ENCODE assay signal across 9 cellular contexts in the genomic region with DNA sequence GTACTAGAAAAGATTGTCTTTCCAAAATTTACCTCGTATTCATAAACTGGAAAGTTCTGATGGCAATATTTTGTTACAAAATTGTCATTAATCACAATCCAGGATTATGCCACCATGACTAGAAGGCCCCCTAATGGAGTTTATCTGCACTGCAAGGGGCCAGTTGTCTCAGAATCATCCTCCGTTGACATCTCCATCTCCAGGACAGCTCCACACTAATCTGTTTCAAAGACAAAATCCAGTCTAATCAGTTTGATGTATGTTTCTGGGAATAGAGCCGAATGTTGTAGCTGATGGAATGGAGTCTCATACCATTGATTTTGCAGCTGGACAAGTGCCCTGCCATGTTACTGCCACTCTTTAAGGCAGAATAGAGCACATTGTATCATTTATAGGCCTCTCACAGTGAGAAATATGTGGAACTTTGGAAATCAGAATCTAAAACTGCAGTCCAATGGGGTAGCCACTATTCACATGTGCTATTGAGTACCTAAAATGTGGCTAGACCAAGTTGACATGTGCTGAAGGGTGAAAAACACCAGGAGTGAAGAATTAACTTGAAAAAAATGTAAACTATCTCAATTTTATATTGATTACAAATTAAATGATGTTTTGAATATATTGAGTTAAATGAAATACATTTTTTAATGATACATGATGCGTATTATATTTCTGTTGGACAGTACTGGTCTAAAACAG. TPM values are rescaled to one million over a fixed set of nuclear protein-coding genes. Genes with fewer than 3 reads are reported as not detected.
A peak's percentile ranks its signal among the peaks of the same experiment; 100 is the strongest.
DNase-seq lines count a peak whose midpoint lies in the region; ATAC-seq and TF ChIP-seq lines count a peak whose summit lies in the region.
"Had no signal": no experiment of that assay in that cellular context is flagged by ENCODE, and none has a peak within 500 bp of the region (broad histone marks: within the 10 kb centered on the region; RNA-seq: fewer than 3 reads in every experiment).

No MANE protein-coding gene starts in this region.

- CTCF ChIA-PET in CD4-positive, alpha-beta T cell (lab: Charles Lee), result interaction anchor here (0.7 to 0.9 kb wide), 2 partner anchors 15 to 194 kb away, joined by 3 to 4 read pairs; no protein-coding TSS in a partner anchor
- CTCF ChIA-PET in activated naive CD4-positive, alpha-beta T cell treated with anti-CD3 and anti-CD28 coated beads, Interleukin-2, amount 10 ng/mL, durations not matched to agents 7 days and 5 days (lab: Charles Lee), result interaction anchor here (0.9 to 2.1 kb wide), 8 partner anchors 8 to 302 kb away, joined by 3 to 12 read pairs (median 4); no protein-coding TSS in a partner anchor

- intact Hi-C loops in CD4-positive, alpha-beta T cell (cut with DNase I, micrococcal nuclease), result no loop called here

- POLR2A ChIA-PET in CD4-positive, alpha-beta T cell (lab: Charles Lee), result no interaction called here

- peak in 2 of 10 experiments; percentile 4 to 9 for DNase-seq in CD4-positive, alpha-beta T cell
- DNase-seq in HT-29 (ENCODE audit: low spot score) (peak; percentile 19), memory B cell (ENCODE audit: low spot score in 2 of 2) (peak; percentile 20 to 23), MV-4-11 (lab: John Stamatoyannopoulos, UW) (no peak), NCI-H2081 (lab: John Stamatoyannopoulos, UW) (no peak), GM19238 (ENCODE audit: insufficient read length, low spot score) (no peak)
- DNase-seq in activated naive CD4-positive, alpha-beta T cell treated with anti-CD3 and anti-CD28 coated beads, Interleukin-2, amount 10 ng/mL, durations not matched to agents 7 days and 5 days, result peak; percentile 35
- DNase-seq: stimulated activated naive B cell treated with anti-CD40 and anti-IgM and Interleukin-4, amounts not matched to agents 10 μg/mL and 1 μg/mL and 100 μg/mL, for 72 hours had no signal

- H3K27ac Mint-ChIP-seq in CD4-positive, alpha-beta T cell, result no peak overlapping the region
- H3K27ac Mint-ChIP-seq in activated naive CD4-positive, alpha-beta T cell treated with anti-CD3 and anti-CD28 coated beads, Interleukin-2, amount 10 ng/mL, durations not matched to agents 7 days and 5 days, result no peak overlapping the region
- no peak overlapping the region for H3K27ac Mint-ChIP-seq in memory B cell
- H3K27ac Mint-ChIP-seq: stimulated activated naive B cell treated with anti-CD40 and anti-IgM and Interleukin-4, amounts not matched to agents 10 μg/mL and 1 μg/mL and 100 μg/mL, for 72 hours had no signal

- H3K27me3 ChIP-seq in CD4-positive, alpha-beta T cell (ENCODE audit: control insufficient read depth, insufficient read depth, low read length), result no peaks in the 10 kb centered on the region

- peaks cover 18% of the 10 kb centered on the region for H3K4me1 Mint-ChIP-seq in CD4-positive, alpha-beta T cell (ENCODE audit: low read depth)
- peaks cover 30% of the 10 kb centered on the region for H3K4me1 Mint-ChIP-seq in activated naive CD4-positive, alpha-beta T cell treated with anti-CD3 and anti-CD28 coated beads, Interleukin-2, amount 10 ng/mL, durations not matched to agents 7 days and 5 days
- peaks cover 10% of the 10 kb centered on the region for H3K4me1 Mint-ChIP-seq in memory B cell

- TF ChIP-seq CTCF in CD4-positive, alpha-beta T cell (IDR thresholded peaks at IDR 0.05), result peak; percentile 72

- H3K9me3 ChIP-seq in CD4-positive, alpha-beta T cell (ENCODE audit: control insufficient read depth, low read length), result no peaks in the 10 kb centered on the region

- H3K4me3 Mint-ChIP-seq in CD4-positive, alpha-beta T cell, result no peak overlapping the region
- no peak overlapping the region for H3K4me3 Mint-ChIP-seq in activated naive CD4-positive, alpha-beta T cell treated with anti-CD3 and anti-CD28 coated beads, Interleukin-2, amount 10 ng/mL, durations not matched to agents 7 days and 5 days
- H3K4me3 Mint-ChIP-seq in memory B cell, result no peak overlapping the region
- H3K4me3 Mint-ChIP-seq: stimulated activated naive B cell treated with anti-CD40 and anti-IgM and Interleukin-4, amounts not matched to agents 10 μg/mL and 1 μg/mL and 100 μg/mL, for 72 hours had no signal

- no peaks in the 10 kb centered on the region for H3K27me3 Mint-ChIP-seq in CD4-positive, alpha-beta T cell
- no peaks in the 10 kb centered on the region for H3K27me3 Mint-ChIP-seq in activated naive CD4-positive, alpha-beta T cell treated with anti-CD3 and anti-CD28 coated beads, Interleukin-2, amount 10 ng/mL, durations not matched to agents 7 days and 5 days
- no peaks in the 10 kb centered on the region for H3K27me3 Mint-ChIP-seq in memory B cell
- H3K27me3 Mint-ChIP-seq: stimulated activated naive B cell treated with anti-CD40 and anti-IgM and Interleukin-4, amounts not matched to agents 10 μg/mL and 1 μg/mL and 100 μg/mL, for 72 hours had no signal

- H3K36me3 Mint-ChIP-seq in CD4-positive, alpha-beta T cell (ENCODE audit: low read depth), result peaks cover 42% of the 10 kb centered on the region
- peaks cover 44% of the 10 kb centered on the region for H3K36me3 Mint-ChIP-seq in activated naive CD4-positive, alpha-beta T cell treated with anti-CD3 and anti-CD28 coated beads, Interleukin-2, amount 10 ng/mL, durations not matched to agents 7 days and 5 days
- H3K36me3 Mint-ChIP-seq in memory B cell, result peaks cover 11% of the 10 kb centered on the region

- H3K27ac ChIP-seq in CD4-positive, alpha-beta T cell (ENCODE audit: low read depth, low read length), result no peak overlapping the region

- ATAC-seq in CD4-positive, alpha-beta T cell (ENCODE audit: poor library complexity), result peak; percentile 63
- peak; percentile 58 for ATAC-seq in memory B cell (ENCODE audit: low read depth)
- ATAC-seq in GM21526 (IDR thresholded peaks at IDR 0.05; ENCODE audit: low FRiP score, unreplicated experiment), result no peak

- no peaks in the 10 kb centered on the region for H3K9me3 Mint-ChIP-seq in CD4-positive, alpha-beta T cell
- no peaks in the 10 kb centered on the region for H3K9me3 Mint-ChIP-seq in activated naive CD4-positive, alpha-beta T cell treated with anti-CD3 and anti-CD28 coated beads, Interleukin-2, amount 10 ng/mL, durations not matched to agents 7 days and 5 days
- H3K9me3 Mint-ChIP-seq in memory B cell, result no peaks in the 10 kb centered on the region
- H3K9me3 Mint-ChIP-seq: stimulated activated naive B cell treated with anti-CD40 and anti-IgM and Interleukin-4, amounts not matched to agents 10 μg/mL and 1 μg/mL and 100 μg/mL, for 72 hours had no signal

RNA-seq across cellular contexts. Expression of gene TOMM7, which starts 38.3 kb away (rescaled TPM):
- 100 to 1,000 TPM; 503 to 549 TPM for total RNA-seq in CD4-positive, alpha-beta T cell
- 137 and 151 TPM in 2 replicates for total RNA-seq in HT-29 (2014; rRNA removed; shearing (Covaris generic))

Comparison
In these comparisons a context has a peak if more than half of its experiments do, and no peak if none do; other contexts are left out.
1. DNase-seq: peak in HT-29 (single experiment), activated naive CD4-positive, alpha-beta T cell treated with anti-CD3 and anti-CD28 coated beads, Interleukin-2, amount 10 ng/mL, durations not matched to agents 7 days and 5 days (single experiment) and memory B cell (2 of 2); none in MV-4-11 (single experiment), NCI-H2081 (0 of 2) and GM19238 (single experiment).